24 cellular contexts compared by ENCODE assay signal in the genomic region with DNA sequence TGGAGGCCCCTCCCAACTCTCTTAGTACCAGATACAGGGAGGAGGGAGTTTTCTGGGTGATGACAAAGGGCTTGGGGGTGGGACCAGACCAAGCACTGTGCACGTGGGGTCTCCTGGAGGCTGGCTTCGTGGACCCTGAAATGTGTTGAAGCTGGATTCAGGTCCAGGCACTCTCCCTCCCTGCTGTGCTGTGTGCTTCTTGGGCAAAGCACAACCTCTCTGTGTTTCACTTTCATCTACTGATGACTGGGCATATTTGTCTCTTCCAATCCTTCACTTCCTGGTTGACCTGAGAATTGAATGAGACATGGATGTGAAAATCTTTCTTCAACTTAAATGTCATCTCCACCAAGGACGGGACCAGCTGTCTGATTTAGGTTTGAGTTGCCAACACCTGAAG. TPM values are rescaled to one million over a fixed set of nuclear protein-coding genes. Genes with fewer than 3 reads are reported as not detected.
DNase-seq lines count a peak whose midpoint lies in the region; ATAC-seq, FAIRE-seq and TF ChIP-seq lines count a peak whose summit lies in the region.
"Had no signal": no experiment of that assay in that cellular context is flagged by ENCODE, and none has a peak within 500 bp of the region (broad histone marks: within the 10 kb centered on the region; RNA-seq: fewer than 3 reads in every experiment).

No MANE protein-coding gene starts in this region.

- no peak for TF ChIP-seq RAD21 in A549 (conservative IDR thresholded peaks at IDR 0.05 in 1 of 2, IDR thresholded peaks at IDR 0.05 in 1 of 2)

- H3K4me3 Mint-ChIP-seq in stimulated activated memory B cell treated with anti-CD40 and anti-IgM and Interleukin-4, amounts not matched to agents 10 μg/mL and 1 μg/mL and 100 μg/mL, for 72 hours, result no peak overlapping the region
- H3K4me3 Mint-ChIP-seq: CD14-positive monocyte; CD4-positive, alpha-beta memory T cell; IgD-negative memory B cell had no signal

- H3K9me3 ChIP-seq in A549 (no peaks in the 10 kb centered on the region), thyroid gland (no peaks in the 10 kb centered on the region), stomach (no peaks in the 10 kb centered on the region)
- H3K9me3 ChIP-seq: BLaER1, HAP-1 had no signal

- no peak overlapping the region for H3K27ac Mint-ChIP-seq in stimulated activated memory B cell treated with anti-CD40 and anti-IgM and Interleukin-4, amounts not matched to agents 10 μg/mL and 1 μg/mL and 100 μg/mL, for 72 hours
- H3K27ac Mint-ChIP-seq: CD14-positive monocyte; CD4-positive, alpha-beta memory T cell; IgD-negative memory B cell had no signal

- POLR2A ChIA-PET in A549 (lab: Yijun Ruan, JAX), result no interaction called here

- no peak overlapping the region for H3K4me2 ChIP-seq in A549
- H3K4me2 ChIP-seq: BLaER1 had no signal

- no peak for ATAC-seq in A549
- no peak for ATAC-seq in stimulated activated memory B cell treated with anti-CD40 and anti-IgM and Interleukin-4, amounts not matched to agents 10 μg/mL and 1 μg/mL and 100 μg/mL, for 72 hours
- ATAC-seq: GM12878 had no signal

- H3K27me3 ChIP-seq in bronchial epithelial cell (ENCODE audit: control insufficient read depth, insufficient read depth, low read length) (peaks cover 2% of the 10 kb centered on the region), thyroid gland (no peaks in the 10 kb centered on the region), stomach (peaks cover 0 to 30% (median 13%) of the 10 kb centered on the region in 3 donors)

- H3K36me3 ChIP-seq in bronchial epithelial cell (ENCODE audit: control insufficient read depth, insufficient read depth, low read length) (no peaks in the 10 kb centered on the region), thyroid gland (no peaks in the 10 kb centered on the region), stomach (no peaks in the 10 kb centered on the region)
- H3K36me3 ChIP-seq: BLaER1, HAP-1 had no signal

- H3K36me3 Mint-ChIP-seq in stimulated activated memory B cell treated with anti-CD40 and anti-IgM and Interleukin-4, amounts not matched to agents 10 μg/mL and 1 μg/mL and 100 μg/mL, for 72 hours, result no peaks in the 10 kb centered on the region
- H3K36me3 Mint-ChIP-seq: CD14-positive monocyte; CD4-positive, alpha-beta memory T cell; IgD-negative memory B cell had no signal

- TF ChIP-seq POLR2A in A549 (IDR thresholded peaks at IDR 0.05; ENCODE audit: low read length), result no peak
- TF ChIP-seq POLR2A in thyroid gland (IDR thresholded peaks at IDR 0.05), result no peak
- no peak for TF ChIP-seq POLR2A in stomach (IDR thresholded peaks at IDR 0.05)

- H3K27ac ChIP-seq in A549 (no peak overlapping the region), thyroid gland (peak overlapping the region in 2 of 3 donors; percentile 67 to 85), stomach (no peak overlapping the region)
- H3K27ac ChIP-seq: 22Rv1, BLaER1, HL-60 had no signal

- no peaks in the 10 kb centered on the region for H3K4me1 Mint-ChIP-seq in stimulated activated memory B cell treated with anti-CD40 and anti-IgM and Interleukin-4, amounts not matched to agents 10 μg/mL and 1 μg/mL and 100 μg/mL, for 72 hours

- FAIRE-seq in A549 (lab: Jason Lieb, UNC) (no peak), bronchial epithelial cell (lab: Jason Lieb, UNC) (peak; percentile 36)
- FAIRE-seq: GM12878 had no signal

- DNase-seq in DMS53 (lab: John Stamatoyannopoulos, UW) (peak; percentile 40), DMS53 treated with DMSO at 0.1 percent for 48 hours (lab: John Stamatoyannopoulos, UW; ENCODE audit: unreplicated experiment) (no peak), A549 (ENCODE audit: low read depth in 1 of 2, low spot score in 1 of 2) (no peak), bronchial epithelial cell (ENCODE audit: low read depth) (no peak), thyroid gland (no peak), stomach (no peak)
- DNase-seq: CD4-positive, alpha-beta memory T cell; DMS153; DND-41; EL; KG1 had no signal

- TF ChIP-seq EP300 in A549 (IDR thresholded peaks at IDR 0.05) (no peak), stomach (IDR thresholded peaks at IDR 0.05) (no peak)

- H3K4me3 ChIP-seq in A549 (no peak overlapping the region), bronchial epithelial cell (ENCODE audit: low read depth, low read length) (no peak overlapping the region), thyroid gland (replicated peaks in 1 of 3) (no peak overlapping the region), stomach (no peak overlapping the region)
- H3K4me3 ChIP-seq: BLaER1, GM12878, HAP-1 had no signal

- H3K4me1 ChIP-seq in A549 (no peaks in the 10 kb centered on the region), thyroid gland (peaks cover 47 to 66% of the 10 kb centered on the region in 2 donors), stomach (peaks cover 0 to 12% (median 11%) of the 10 kb centered on the region in 4 donors)
- H3K4me1 ChIP-seq: HAP-1 had no signal

- TF ChIP-seq CTCF in A549 (IDR thresholded peaks at IDR 0.05) (no peak), bronchial epithelial cell (IDR thresholded peaks at IDR 0.05; ENCODE audit: insufficient read depth, low read length, severe bottlenecking) (no peak), thyroid gland (IDR thresholded peaks at IDR 0.05) (no peak), stomach (IDR thresholded peaks at IDR 0.05) (no peak)

- H3K27me3 Mint-ChIP-seq in stimulated activated memory B cell treated with anti-CD40 and anti-IgM and Interleukin-4, amounts not matched to agents 10 μg/mL and 1 μg/mL and 100 μg/mL, for 72 hours, result peaks cover 70% of the 10 kb centered on the region

- WGBS in A549 (ENCODE audit: missing lambda C conversion rate), result 39% methylated on average over 3 of the region's 3 CpGs
- 65 to 80% methylated on average over 3 of the region's 3 CpGs for WGBS in thyroid gland, 2 donors
- WGBS in stomach, 5 donors, result 59 to 82% (median 68%) methylated on average over 3 of the region's 3 CpGs

- intact Hi-C loops in thyroid gland (cut with DNase I) (no loop called here), stomach (cut with DNase I; ENCODE audit: low total_unique reads) (no loop called here)

- CTCF ChIA-PET in A549 (lab: Yijun Ruan, JAX), result interaction anchor here (1.4 to 2.1 kb wide), 2 partner anchors 210 to 237 kb away, joined by 4 to 6 read pairs; no protein-coding TSS in a partner anchor

- H3K9me3 Mint-ChIP-seq in stimulated activated memory B cell treated with anti-CD40 and anti-IgM and Interleukin-4, amounts not matched to agents 10 μg/mL and 1 μg/mL and 100 μg/mL, for 72 hours, result no peaks in the 10 kb centered on the region
- H3K9me3 Mint-ChIP-seq: CD14-positive monocyte, IgD-negative memory B cell had no signal

TF ChIP-seq in A549, 52 proteins besides CTCF, POLR2A, EP300 and RAD21:
- TF ChIP-seq HOXB13 (CRISPR knock-in tag; IDR thresholded peaks at IDR 0.05; ENCODE audit: low read depth) (no peak), MAFK (IDR thresholded peaks at IDR 0.05; ENCODE audit: partially characterized antibody) (peak; percentile 50), JUN (IDR thresholded peaks at IDR 0.05) (no peak)

RNA-seq across cellular contexts. Expression of gene MLN, which starts 14.5 kb away (rescaled TPM):
- polyA plus RNA-seq in A549 (2011; rRNA removed), result not detected in 2 replicates
- not detected in 2 replicates for polyA plus RNA-seq in A549 (2012; cell fraction: cytosol; rRNA removed)
- polyA plus RNA-seq in A549 (2012; cell fraction: nucleus; rRNA removed), result not detected in 2 replicates
- polyA plus RNA-seq in A549 (2017; fragmentation: RNase III; extraction: RNeasy Plus Mini Kit Qiagen cat#74134 plus additional on column Dnase treatment), result not detected in 3 replicates
- not detected in 2 replicates for polyA minus RNA-seq in A549 (2011; rRNA and poly(A)+ RNA removed)
- not detected in 2 replicates for total RNA-seq in bronchial epithelial cell
- not detected for total RNA-seq in thyroid gland
- total RNA-seq in stomach, result not detected
- polyA plus RNA-seq in stomach, result not detected
- total RNA-seq: A673; CD4-positive, alpha-beta memory T cell; G401; GM12878; H4; HT1080 had no signal
- polyA plus RNA-seq: AG04450; CD14-positive monocyte; CD4-positive, alpha-beta memory T cell; GM12878; IgD-negative memory B cell had no signal

RNA-seq across cellular contexts. Expression of gene LEMD2, which starts 29.4 kb away (rescaled TPM):
- polyA plus RNA-seq in A549 (2011; rRNA removed), result 43.2 and 53.0 TPM in 2 replicates
- polyA plus RNA-seq in A549 (2012; cell fraction: cytosol; rRNA removed), result 32.8 and 35.7 TPM in 2 replicates
- 64.8 and 72.6 TPM in 2 replicates for polyA plus RNA-seq in A549 (2012; cell fraction: nucleus; rRNA removed)
- polyA plus RNA-seq in A549 (2017; fragmentation: RNase III; extraction: RNeasy Plus Mini Kit Qiagen cat#74134 plus additional on column Dnase treatment), result 44.1 to 48.8 TPM (median 48.3 TPM) in 3 replicates
- polyA minus RNA-seq in A549 (2011; rRNA and poly(A)+ RNA removed), result 40.6 and 49.4 TPM in 2 replicates
- 62.6 and 66.9 TPM in 2 replicates for total RNA-seq in bronchial epithelial cell
- total RNA-seq in thyroid gland, result 10 to 100 TPM; 50.0 to 76.6 (median 64.6) TPM
- 100 to 1,000 TPM in 2 of 5 donors, 10 to 100 TPM in 3; 46.1 to 428 (median 67.1) TPM for total RNA-seq in stomach
- 10 to 100 TPM; 22.0 to 50.8 (median 24.3) TPM for polyA plus RNA-seq in stomach

Comparison
In these comparisons a context has a peak if more than half of its experiments do, and no peak if none do; other contexts are left out.
1. H3K27ac ChIP-seq: peak in thyroid gland (2 of 3); none in A549 (0 of 2) and stomach (0 of 5).